In the genomic region with DNA sequence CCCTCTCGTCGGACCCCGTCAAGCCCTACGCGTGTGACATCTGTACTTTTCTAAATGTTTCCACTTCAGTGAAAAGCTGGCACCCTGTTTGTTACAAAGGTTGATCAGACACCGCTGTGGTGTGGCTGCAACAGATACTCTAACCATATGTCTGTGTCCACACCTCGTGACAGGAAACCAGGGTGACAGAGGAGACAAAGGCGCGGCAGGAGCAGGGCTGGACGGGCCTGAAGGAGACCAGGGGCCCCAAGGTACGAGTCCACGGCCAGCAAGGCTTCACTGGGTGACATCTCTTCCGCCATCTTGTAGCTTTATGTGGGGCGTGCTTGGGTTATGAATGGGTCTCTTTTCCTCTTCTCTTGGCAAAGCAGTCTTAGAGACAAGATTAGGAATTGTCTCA, we compare ENCODE assay signal across 15 cellular contexts. TPM values are rescaled to one million over a fixed set of nuclear protein-coding genes. Genes with fewer than 3 reads are reported as not detected.
DNase-seq lines count a peak whose midpoint lies in the region; ATAC-seq, FAIRE-seq and TF ChIP-seq lines count a peak whose summit lies in the region.
"Had no signal": no experiment of that assay in that cellular context is flagged by ENCODE, and none has a peak within 500 bp of the region (broad histone marks: within the 10 kb centered on the region; RNA-seq: fewer than 3 reads in every experiment).

No MANE protein-coding gene starts in this region.

- H3K4me3 Mint-ChIP-seq in effector memory CD8-positive, alpha-beta T cell: no peak overlapping the region
- H3K4me3 Mint-ChIP-seq in stimulated activated naive CD8-positive, alpha-beta T cell treated with anti-CD3 and anti-CD28 coated beads, Interleukin-15, amount 100 ng/mL, for 72 hours: no peak overlapping the region
- H3K4me3 Mint-ChIP-seq: activated CD4-positive, alpha-beta T cell treated with anti-CD3 and anti-CD28 coated beads, Interleukin-2, amount 10 ng/mL, durations not matched to agents 24 days and 14 days; activated naive CD8-positive, alpha-beta T cell treated with anti-CD3 and anti-CD28 coated beads, Interleukin-2, amount 10 ng/mL, durations not matched to agents 7 days and 5 days; CD4-positive, alpha-beta memory T cell; naive thymus-derived CD8-positive, alpha-beta T cell had no signal

- TF ChIP-seq POLR2A in GM18505 (IDR thresholded peaks at IDR 0.05; ENCODE audit: borderline replicate concordance, extremely low read depth, insufficient read depth, insufficient read length): peak; percentile 35
- TF ChIP-seq POLR2A in upper lobe of left lung (IDR thresholded peaks at IDR 0.05): no peak

- H3K4me3 ChIP-seq in upper lobe of left lung: no peak overlapping the region
- H3K4me3 ChIP-seq: hepatocyte, thoracic aorta had no signal

- no peaks in the 10 kb centered on the region for H3K9me3 Mint-ChIP-seq in effector memory CD8-positive, alpha-beta T cell
- H3K9me3 Mint-ChIP-seq in stimulated activated naive CD8-positive, alpha-beta T cell treated with anti-CD3 and anti-CD28 coated beads, Interleukin-15, amount 100 ng/mL, for 72 hours: no peaks in the 10 kb centered on the region
- H3K9me3 Mint-ChIP-seq: activated CD4-positive, alpha-beta T cell treated with anti-CD3 and anti-CD28 coated beads, Interleukin-2, amount 10 ng/mL, durations not matched to agents 24 days and 14 days; activated naive CD8-positive, alpha-beta T cell treated with anti-CD3 and anti-CD28 coated beads, Interleukin-2, amount 10 ng/mL, durations not matched to agents 7 days and 5 days; naive thymus-derived CD8-positive, alpha-beta T cell had no signal

- ATAC-seq in GM18505 (IDR thresholded peaks at IDR 0.05; ENCODE audit: unreplicated experiment): peak; percentile 32
- ATAC-seq in GM21381 (IDR thresholded peaks at IDR 0.05; ENCODE audit: unreplicated experiment): peak; percentile 70
- peak; percentile 59 for ATAC-seq in HG03571 (IDR thresholded peaks at IDR 0.05; ENCODE audit: unreplicated experiment)
- peak; percentile 8 for ATAC-seq in effector memory CD8-positive, alpha-beta T cell (replicated peaks)
- no peak for ATAC-seq in upper lobe of left lung (ENCODE audit: low FRiP score in 2 of 2)
- no peak for ATAC-seq in stimulated activated naive CD8-positive, alpha-beta T cell treated with anti-CD3 and anti-CD28 coated beads, Interleukin-15, amount 100 ng/mL, for 72 hours

- no peak for FAIRE-seq in HTR-8/SVneo (lab: Jason Lieb, UNC)

- TF ChIP-seq EP300 in upper lobe of left lung (IDR thresholded peaks at IDR 0.05): no peak

- H3K4me1 Mint-ChIP-seq in effector memory CD8-positive, alpha-beta T cell (ENCODE audit: low read depth in 2 of 2): no peaks in the 10 kb centered on the region
- H3K4me1 Mint-ChIP-seq in stimulated activated naive CD8-positive, alpha-beta T cell treated with anti-CD3 and anti-CD28 coated beads, Interleukin-15, amount 100 ng/mL, for 72 hours: no peaks in the 10 kb centered on the region
- H3K4me1 Mint-ChIP-seq: activated CD4-positive, alpha-beta T cell treated with anti-CD3 and anti-CD28 coated beads, Interleukin-2, amount 10 ng/mL, durations not matched to agents 24 days and 14 days; activated naive CD8-positive, alpha-beta T cell treated with anti-CD3 and anti-CD28 coated beads, Interleukin-2, amount 10 ng/mL, durations not matched to agents 7 days and 5 days; CD4-positive, alpha-beta memory T cell had no signal

- no peak overlapping the region for H3K27ac Mint-ChIP-seq in effector memory CD8-positive, alpha-beta T cell
- H3K27ac Mint-ChIP-seq in stimulated activated naive CD8-positive, alpha-beta T cell treated with anti-CD3 and anti-CD28 coated beads, Interleukin-15, amount 100 ng/mL, for 72 hours: no peak overlapping the region
- H3K27ac Mint-ChIP-seq: activated CD4-positive, alpha-beta T cell treated with anti-CD3 and anti-CD28 coated beads, Interleukin-2, amount 10 ng/mL, durations not matched to agents 24 days and 14 days; activated naive CD8-positive, alpha-beta T cell treated with anti-CD3 and anti-CD28 coated beads, Interleukin-2, amount 10 ng/mL, durations not matched to agents 7 days and 5 days; CD4-positive, alpha-beta memory T cell had no signal

- no peaks in the 10 kb centered on the region for H3K36me3 Mint-ChIP-seq in effector memory CD8-positive, alpha-beta T cell (ENCODE audit: insufficient read depth)
- H3K36me3 Mint-ChIP-seq: activated naive CD8-positive, alpha-beta T cell treated with anti-CD3 and anti-CD28 coated beads, Interleukin-2, amount 10 ng/mL, durations not matched to agents 7 days and 5 days; CD4-positive, alpha-beta memory T cell had no signal

- 74 to 83% methylated on average over 12 to 14 of the region's 14 CpGs for WGBS in upper lobe of left lung, 2 donors

- no peaks in the 10 kb centered on the region for H3K27me3 ChIP-seq in upper lobe of left lung
- H3K27me3 ChIP-seq: hepatocyte had no signal

- no peak for TF ChIP-seq CTCF in upper lobe of left lung (IDR thresholded peaks at IDR 0.05)

- peaks cover 14 to 33% of the 10 kb centered on the region in 2 donors for H3K27me3 Mint-ChIP-seq in effector memory CD8-positive, alpha-beta T cell
- no peaks in the 10 kb centered on the region for H3K27me3 Mint-ChIP-seq in stimulated activated naive CD8-positive, alpha-beta T cell treated with anti-CD3 and anti-CD28 coated beads, Interleukin-15, amount 100 ng/mL, for 72 hours
- H3K27me3 Mint-ChIP-seq: activated CD4-positive, alpha-beta T cell treated with anti-CD3 and anti-CD28 coated beads, Interleukin-2, amount 10 ng/mL, durations not matched to agents 24 days and 14 days; activated naive CD8-positive, alpha-beta T cell treated with anti-CD3 and anti-CD28 coated beads, Interleukin-2, amount 10 ng/mL, durations not matched to agents 7 days and 5 days had no signal

- H3K4me1 ChIP-seq in upper lobe of left lung: peaks cover 0 to 8% (median 1%) of the 10 kb centered on the region in 4 donors

- H3K27ac ChIP-seq in upper lobe of left lung: no peak overlapping the region
- H3K27ac ChIP-seq: hepatocyte, thoracic aorta had no signal

- DNase-seq in effector memory CD8-positive, alpha-beta T cell: no peak
- no peak for DNase-seq in upper lobe of left lung
- no peak for DNase-seq in middle frontal gyrus (ENCODE audit: extremely low spot score, low spot score)
- no peak for DNase-seq in stimulated activated naive CD8-positive, alpha-beta T cell treated with anti-CD3 and anti-CD28 coated beads, Interleukin-15, amount 100 ng/mL, for 72 hours
- no peak for DNase-seq in HTR-8/SVneo (ENCODE audit: insufficient read length, low spot score)
- DNase-seq: activated CD4-positive, alpha-beta T cell treated with anti-CD3 and anti-CD28 coated beads, Interleukin-2, amount 10 ng/mL, durations not matched to agents 24 days and 14 days; activated naive CD8-positive, alpha-beta T cell treated with anti-CD3 and anti-CD28 coated beads, Interleukin-2, amount 10 ng/mL, durations not matched to agents 7 days and 5 days; CD4-positive, alpha-beta memory T cell; effector CD4-positive, alpha-beta T cell had no signal

- no peaks in the 10 kb centered on the region for H3K36me3 ChIP-seq in upper lobe of left lung
- H3K36me3 ChIP-seq: thoracic aorta had no signal

- no peaks in the 10 kb centered on the region for H3K9me3 ChIP-seq in upper lobe of left lung
- H3K9me3 ChIP-seq: thoracic aorta had no signal

RNA-seq across cellular contexts. Expression of gene COL9A3, which starts 21.7 kb away (rescaled TPM):
- total RNA-seq in upper lobe of left lung: 1 to 10 TPM in 4 of 6 donors, under 1 TPM in 1, not detected in 1; 0.57 to 8.4 (median 2.1) TPM
- total RNA-seq: activated CD4-positive, alpha-beta T cell treated with anti-CD3 and anti-CD28 coated beads, Interleukin-2, amount 10 ng/mL, durations not matched to agents 24 days and 14 days; CD4-positive, alpha-beta memory T cell had no signal

RNA-seq across cellular contexts. Expression of gene TCFL5, which starts 23.1 kb away (rescaled TPM):
- total RNA-seq in upper lobe of left lung: 1 to 10 TPM; 2.1 to 9.6 (median 7.1) TPM

RNA-seq across cellular contexts. Expression of gene OGFR, which starts 33.9 kb away (rescaled TPM):
- total RNA-seq in upper lobe of left lung: 100 to 1,000 TPM in 2 of 6 donors, 10 to 100 TPM in 4; 63.8 to 166 (median 74.9) TPM

RNA-seq across cellular contexts. Expression of gene MRGBP, which starts 42.2 kb away (rescaled TPM):
- 10 to 100 TPM in 2 of 6 donors, 1 to 10 TPM in 4; 6.4 to 22.0 (median 8.5) TPM for total RNA-seq in upper lobe of left lung

Comparison
In these comparisons a context has a peak if more than half of its experiments do, and no peak if none do; other contexts are left out.
1. ATAC-seq: peak in GM18505 (single experiment), GM21381 (single experiment), HG03571 (single experiment) and effector memory CD8-positive, alpha-beta T cell (single experiment); none in upper lobe of left lung (0 of 2) and stimulated activated naive CD8-positive, alpha-beta T cell treated with anti-CD3 and anti-CD28 coated beads, Interleukin-15, amount 100 ng/mL, for 72 hours (single experiment).